In genomic region chr1:211320980-211321379, GRCh38 we compare ENCODE assay signal across 14 cellular contexts. TPM values are rescaled to one million over a fixed set of nuclear protein-coding genes. Genes with fewer than 3 reads are reported as not detected.
DNase-seq lines count a peak whose midpoint lies in the region; ATAC-seq and TF ChIP-seq lines count a peak whose summit lies in the region.
"Had no signal": no experiment of that assay in that cellular context is flagged by ENCODE, and none has a peak within 500 bp of the region (broad histone marks: within the 10 kb centered on the region; RNA-seq: fewer than 3 reads in every experiment).

No MANE protein-coding gene starts in this region.

- peak; percentile 48 for ATAC-seq in activated CD4-positive, alpha-beta T cell treated with anti-CD3 and anti-CD28 coated beads for 36 hours
- ATAC-seq in RWPE2 (ENCODE audit: low read depth) (peak; percentile 82), foreskin keratinocyte (peak; percentile 92), GM18858 (IDR thresholded peaks at IDR 0.05; ENCODE audit: unreplicated experiment) (no peak)

- H3K4me2 ChIP-seq in GM23248 (ENCODE audit: unreplicated experiment), result no peak overlapping the region

- 87 to 88% methylated on average over 4 of the region's 4 CpGs for WGBS in GM23248 (ENCODE audit: low coverage in 1 of 2, low lambda C conversion rate in 2 of 2, missing lambda C conversion rate in 2 of 2), 2 experiments

- H3K79me2 ChIP-seq in GM23248 (ENCODE audit: insufficient read depth), result no peaks in the 10 kb centered on the region

- H3K9me3 Mint-ChIP-seq in activated CD4-positive, alpha-beta T cell treated with anti-CD3 and anti-CD28 coated beads for 36 hours (ENCODE audit: low read depth), result no peaks in the 10 kb centered on the region
- no peaks in the 10 kb centered on the region for H3K9me3 Mint-ChIP-seq in activated CD4-positive, alpha-beta T cell treated with anti-CD3 and anti-CD28 coated beads, Interleukin-2, amount 10 ng/mL, durations not matched to agents 7 days and 5 days
- H3K9me3 Mint-ChIP-seq: activated naive CD4-positive, alpha-beta T cell treated with anti-CD3 and anti-CD28 coated beads for 36 hours; naive B cell had no signal

- no peaks in the 10 kb centered on the region for H3K27me3 Mint-ChIP-seq in activated CD4-positive, alpha-beta T cell treated with anti-CD3 and anti-CD28 coated beads for 36 hours
- H3K27me3 Mint-ChIP-seq in activated CD4-positive, alpha-beta T cell treated with anti-CD3 and anti-CD28 coated beads, Interleukin-2, amount 10 ng/mL, durations not matched to agents 7 days and 5 days, result no peaks in the 10 kb centered on the region
- H3K27me3 Mint-ChIP-seq: naive B cell had no signal

- H3K4me1 ChIP-seq in GM23248 (ENCODE audit: insufficient read depth), result no peaks in the 10 kb centered on the region; the same call in 1 of the 2 replicates
- no peaks in the 10 kb centered on the region for H3K4me1 ChIP-seq in RWPE2 (ENCODE audit: insufficient read depth, poor library complexity, severe bottlenecking)
- H3K4me1 ChIP-seq in foreskin keratinocyte, result no peaks in the 10 kb centered on the region

- peaks cover 56% of the 10 kb centered on the region for H3K4me1 Mint-ChIP-seq in activated CD4-positive, alpha-beta T cell treated with anti-CD3 and anti-CD28 coated beads for 36 hours
- peaks cover 31% of the 10 kb centered on the region for H3K4me1 Mint-ChIP-seq in activated CD4-positive, alpha-beta T cell treated with anti-CD3 and anti-CD28 coated beads, Interleukin-2, amount 10 ng/mL, durations not matched to agents 7 days and 5 days

- H3K27ac Mint-ChIP-seq in activated CD4-positive, alpha-beta T cell treated with anti-CD3 and anti-CD28 coated beads for 36 hours, result no peak overlapping the region
- H3K27ac Mint-ChIP-seq in activated CD4-positive, alpha-beta T cell treated with anti-CD3 and anti-CD28 coated beads, Interleukin-2, amount 10 ng/mL, durations not matched to agents 7 days and 5 days, result no peak overlapping the region
- H3K27ac Mint-ChIP-seq: activated naive CD4-positive, alpha-beta T cell treated with anti-CD3 and anti-CD28 coated beads for 36 hours; naive B cell had no signal

- no peak overlapping the region for H3K27ac ChIP-seq in GM23248
- H3K27ac ChIP-seq in RWPE2 (ENCODE audit: poor library complexity, severe bottlenecking), result no peak overlapping the region
- H3K27ac ChIP-seq in foreskin keratinocyte, result no peak overlapping the region

- TF ChIP-seq CTCF in RWPE2 (IDR thresholded peaks at IDR 0.05; ENCODE audit: poor library complexity, severe bottlenecking) (no peak), foreskin keratinocyte (conservative IDR thresholded peaks at IDR 0.05) (no peak)

- CTCF ChIA-PET in activated CD4-positive, alpha-beta T cell treated with anti-CD3 and anti-CD28 coated beads for 36 hours (lab: Charles Lee), result interaction anchor here (0.6 to 4.1 kb wide), 4 partner anchors 59 to 193 kb away, joined by 3 to 14 read pairs (median 4); no protein-coding TSS in a partner anchor
- CTCF ChIA-PET in activated CD4-positive, alpha-beta T cell treated with anti-CD3 and anti-CD28 coated beads, Interleukin-2, amount 10 ng/mL, durations not matched to agents 7 days and 5 days (lab: Charles Lee), result no interaction called here

- H3K9me3 ChIP-seq in GM23248 (ENCODE audit: low read depth), result no peaks in the 10 kb centered on the region
- no peaks in the 10 kb centered on the region for H3K9me3 ChIP-seq in RWPE2 (ENCODE audit: severe bottlenecking)
- H3K9me3 ChIP-seq: MG63 had no signal

- intact Hi-C loops in activated CD4-positive, alpha-beta T cell treated with anti-CD3 and anti-CD28 coated beads for 36 hours (cut with DNase I, micrococcal nuclease), result loop anchor here (1.0 to 10.0 kb wide), 5 partner anchors 16 to 334 kb away; partner anchors contain the start of gene RCOR3 (in 1 of the 2)

- DNase-seq in activated CD4-positive, alpha-beta T cell treated with anti-CD3 and anti-CD28 coated beads for 36 hours, result no peak
- DNase-seq in activated CD4-positive, alpha-beta T cell treated with anti-CD3 and anti-CD28 coated beads, Interleukin-2, amount 10 ng/mL, durations not matched to agents 7 days and 5 days, result no peak
- peak; percentile 10 for DNase-seq in GM23248
- DNase-seq in RWPE2 (ENCODE audit: low spot score), result no peak
- peak; percentile 70 to 84 for DNase-seq in foreskin keratinocyte
- no peak for DNase-seq in NCI-H187 (lab: John Stamatoyannopoulos, UW)
- no peak for DNase-seq in AG08396 (ENCODE audit: low spot score)
- DNase-seq: activated CD4-positive, alpha-beta T cell treated with anti-CD3 and anti-CD28 coated beads, Interleukin-2, amount 50 U/mL, for 48 hours; activated naive CD4-positive, alpha-beta T cell treated with anti-CD3 and anti-CD28 coated beads for 36 hours; MG63; naive B cell; NCI-H2081; NK-92 treated with Interleukin-12 subunit alpha and Interleukin-12 subunit beta, amount 100 ng/mL, for 24 hours had no signal

- no peak overlapping the region for H3K4me3 Mint-ChIP-seq in activated CD4-positive, alpha-beta T cell treated with anti-CD3 and anti-CD28 coated beads for 36 hours
- H3K4me3 Mint-ChIP-seq in activated CD4-positive, alpha-beta T cell treated with anti-CD3 and anti-CD28 coated beads, Interleukin-2, amount 10 ng/mL, durations not matched to agents 7 days and 5 days, result no peak overlapping the region
- H3K4me3 Mint-ChIP-seq: activated naive CD4-positive, alpha-beta T cell treated with anti-CD3 and anti-CD28 coated beads for 36 hours; naive B cell had no signal

- H3K9me2 ChIP-seq in GM23248 (ENCODE audit: insufficient read depth), result no peaks in the 10 kb centered on the region

- in situ Hi-C loops in GM23248 (cut with MboI), result loop anchor here (10.0 kb wide), 1 partner anchor 334 kb away; no protein-coding TSS in a partner anchor

- H2AFZ ChIP-seq in GM23248, result no peak overlapping the region

- H3F3A ChIP-seq in GM23248 (ENCODE audit: insufficient read depth), result 0 out of 2 replicates have a peak, but pooled peaks cover 11% of the 10 kb centered on the region

- H3K36me3 Mint-ChIP-seq in activated CD4-positive, alpha-beta T cell treated with anti-CD3 and anti-CD28 coated beads for 36 hours (ENCODE audit: low read depth), result no peaks in the 10 kb centered on the region
- H3K36me3 Mint-ChIP-seq in activated CD4-positive, alpha-beta T cell treated with anti-CD3 and anti-CD28 coated beads, Interleukin-2, amount 10 ng/mL, durations not matched to agents 7 days and 5 days (ENCODE audit: low read depth), result no peaks in the 10 kb centered on the region
- H3K36me3 Mint-ChIP-seq: naive B cell had no signal

- H3K9ac ChIP-seq in GM23248, result no peak overlapping the region

- H3K4me3 ChIP-seq in GM23248 (no peak overlapping the region; the same call in 1 of the 2 replicates), RWPE2 (ENCODE audit: severe bottlenecking) (no peak overlapping the region)
- H3K4me3 ChIP-seq: MG63 had no signal

- no peaks in the 10 kb centered on the region for H3K36me3 ChIP-seq in GM23248 (ENCODE audit: low read depth)
- H3K36me3 ChIP-seq in RWPE2 (ENCODE audit: low read depth), result no peaks in the 10 kb centered on the region

- H3K27me3 ChIP-seq in GM23248 (replicated peaks; ENCODE audit: insufficient read depth) (no peaks in the 10 kb centered on the region), RWPE2 (ENCODE audit: insufficient read depth, poor library complexity, severe bottlenecking) (no peaks in the 10 kb centered on the region), foreskin keratinocyte (no peaks in the 10 kb centered on the region)

- no peaks in the 10 kb centered on the region for H4K20me1 ChIP-seq in GM23248 (ENCODE audit: insufficient read depth)

- POLR2A ChIA-PET in activated CD4-positive, alpha-beta T cell treated with anti-CD3 and anti-CD28 coated beads for 36 hours (lab: Charles Lee), result no interaction called here
- POLR2A ChIA-PET in activated CD4-positive, alpha-beta T cell treated with anti-CD3 and anti-CD28 coated beads, Interleukin-2, amount 10 ng/mL, durations not matched to agents 7 days and 5 days (lab: Charles Lee), result no interaction called here

RNA-seq across cellular contexts. Expression of gene TRAF5, which starts 5.7 kb away (rescaled TPM):
- 10 to 100 TPM; 28.0 to 32.2 TPM for total RNA-seq in activated CD4-positive, alpha-beta T cell treated with anti-CD3 and anti-CD28 coated beads for 36 hours
- total RNA-seq in activated CD4-positive, alpha-beta T cell treated with anti-CD3 and anti-CD28 coated beads, Interleukin-2, amount 10 ng/mL, durations not matched to agents 7 days and 5 days, result 10 to 100 TPM; 64.5 to 65.6 TPM
- 7.7 and 9.9 TPM in 2 replicates for total RNA-seq in GM23248 (2014; rRNA removed; shearing (Covaris generic))
- polyA plus RNA-seq in GM23248 (2016; fragmentation: Nextera tagmentation; extraction: Ambion mirVana) (5.7 and 6.3 TPM in 2 replicates), foreskin keratinocyte (1.3 and 1.4 TPM in 2 replicates)
- total RNA-seq in foreskin keratinocyte, result 3.4 TPM in 2 replicates

Comparison
In these comparisons a context has a peak if more than half of its experiments do, and no peak if none do; other contexts are left out.
1. DNase-seq: peak in GM23248 (single experiment) and foreskin keratinocyte (2 of 2); none in activated CD4-positive, alpha-beta T cell treated with anti-CD3 and anti-CD28 coated beads for 36 hours (single experiment), activated CD4-positive, alpha-beta T cell treated with anti-CD3 and anti-CD28 coated beads, Interleukin-2, amount 10 ng/mL, durations not matched to agents 7 days and 5 days (single experiment), RWPE2 (single experiment), NCI-H187 (0 of 2) and AG08396 (single experiment).